Comparison of ENCODE assay signal across 8 cellular contexts in genomic region chr19:5827342-5827890, GRCh38.
A peak's percentile ranks its signal among the peaks of the same experiment; 100 is the strongest.
DNase-seq lines count a peak whose midpoint lies in the region; ATAC-seq and TF ChIP-seq lines count a peak whose summit lies in the region.

No MANE protein-coding gene starts in this region.

- peak overlapping the region; percentile 95 for H3K27ac ChIP-seq in BLaER1
- H3K27ac ChIP-seq in effector memory CD4-positive, alpha-beta T cell (ENCODE audit: insufficient read depth, low read length, poor library complexity, severe bottlenecking) = no peak overlapping the region

- peak overlapping the region; percentile 79 to 97 (median 96) for H3K27ac Mint-ChIP-seq in nephron

- TF ChIP-seq CTCF in LNCaP clone FGC (IDR thresholded peaks at IDR 0.05; ENCODE audit: control insufficient read depth, extremely low read depth, insufficient read depth) = no peak
- no peak for TF ChIP-seq CTCF in nephron (IDR thresholded peaks at IDR 0.05; ENCODE audit: unreplicated experiment in 3 of 3)

- H3K9me3 ChIP-seq in BLaER1 = no peaks in the 10 kb centered on the region
- H3K9me3 ChIP-seq in effector memory CD4-positive, alpha-beta T cell (ENCODE audit: control insufficient read depth, low read length) = no peaks in the 10 kb centered on the region

- H4K20me1 ChIP-seq in BLaER1 = peaks cover 6% of the 10 kb centered on the region

- peak overlapping the region; percentile 91 to 99 (median 92) for H3K4me3 Mint-ChIP-seq in nephron

- H3K9me3 Mint-ChIP-seq in nephron = no peaks in the 10 kb centered on the region

- H3K4me3 ChIP-seq in BLaER1 (peak overlapping the region; percentile 79), LNCaP clone FGC (ENCODE audit: low read depth, low read length) (peak overlapping the region; percentile 52)
- H3K4me3 ChIP-seq in effector memory CD4-positive, alpha-beta T cell (ENCODE audit: insufficient read depth, low read depth, low read length, poor library complexity, severe bottlenecking) = peak overlapping the region; percentile 27

- H3K27me3 ChIP-seq in BLaER1 = no peaks in the 10 kb centered on the region
- no peaks in the 10 kb centered on the region for H3K27me3 ChIP-seq in effector memory CD4-positive, alpha-beta T cell (replicated peaks; ENCODE audit: control insufficient read depth, insufficient read depth, low read length, poor library complexity, severe bottlenecking)

- peak overlapping the region; percentile 98 for H3K4me2 ChIP-seq in BLaER1

- no peak for ATAC-seq in GM18907 (IDR thresholded peaks at IDR 0.05; ENCODE audit: unreplicated experiment)
- no peak for ATAC-seq in GM18867 (IDR thresholded peaks at IDR 0.05; ENCODE audit: unreplicated experiment)

- H3K36me3 ChIP-seq in BLaER1 = no peaks in the 10 kb centered on the region
- H3K36me3 ChIP-seq in effector memory CD4-positive, alpha-beta T cell (ENCODE audit: control insufficient read depth, insufficient read depth, low read length) = no peaks in the 10 kb centered on the region

- DNase-seq in LNCaP clone FGC (ENCODE audit: low read depth) = no peak
- no peak for DNase-seq in effector memory CD4-positive, alpha-beta T cell
- no peak for DNase-seq in pons (ENCODE audit: low spot score)
- DNase-seq in OCI-M2 (lab: John Stamatoyannopoulos, UW; ENCODE audit: unreplicated experiment) = no peak

- H3K9ac ChIP-seq in BLaER1 = peak overlapping the region; percentile 95

- H3K4me1 Mint-ChIP-seq in nephron = peaks cover 12% of the 10 kb centered on the region

- H3K27me3 Mint-ChIP-seq in nephron (ENCODE audit: low read depth) = no peaks in the 10 kb centered on the region

- no peaks in the 10 kb centered on the region for H3K36me3 Mint-ChIP-seq in nephron (ENCODE audit: low read depth)

- peaks cover 36% of the 10 kb centered on the region for H3K4me1 ChIP-seq in BLaER1
- peaks cover 12% of the 10 kb centered on the region for H3K4me1 ChIP-seq in effector memory CD4-positive, alpha-beta T cell (ENCODE audit: control insufficient read depth, insufficient read depth, low read length, poor library complexity, severe bottlenecking)

Comparison
In these comparisons a context has a peak if more than half of its experiments do, and no peak if none do; other contexts are left out.
1. H3K4me3 ChIP-seq: peak in every context shown above with its lines; median percentile 79 in BLaER1; 52 in LNCaP clone FGC; 27 in effector memory CD4-positive, alpha-beta T cell.